30 cellular contexts compared by ENCODE assay signal in the genomic region with DNA sequence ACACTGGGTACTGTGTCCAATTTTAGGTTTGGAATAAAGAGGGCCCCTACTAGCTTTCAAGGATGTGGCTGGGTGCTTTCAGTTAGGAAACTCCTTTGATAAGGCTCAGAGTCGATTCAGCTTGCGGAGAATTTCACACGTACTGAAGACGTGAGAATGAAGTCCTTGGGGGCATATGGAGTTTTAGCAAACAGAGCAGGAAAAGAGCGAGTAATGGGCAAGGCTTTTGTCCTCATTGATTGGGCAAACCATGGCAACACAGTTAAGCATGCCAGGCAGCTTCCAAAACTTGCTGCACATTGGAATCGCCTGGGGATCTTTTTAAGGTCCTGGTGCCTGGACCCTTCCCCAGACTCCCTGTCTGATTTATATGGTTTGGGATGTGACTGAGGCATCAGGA. TPM values are rescaled to one million over a fixed set of nuclear protein-coding genes. Genes with fewer than 3 reads are reported as not detected.
"Had no signal": no experiment of that assay in that cellular context is flagged by ENCODE, and none has a peak within 500 bp of the region (broad histone marks: within the 10 kb centered on the region; RNA-seq: fewer than 3 reads in every experiment).

No MANE protein-coding gene starts in this region.

- DNase-seq: activated CD4-positive, alpha-beta memory T cell treated with anti-CD3 and anti-CD28 coated beads, Interleukin-2, amount 10 ng/mL, durations not matched to agents 7 days and 5 days; activated CD4-positive, alpha-beta T cell treated with anti-CD3 and anti-CD28 coated beads for 36 hours; activated CD4-positive, alpha-beta T cell treated with anti-CD3 and anti-CD28 coated beads, Interleukin-2, amount 50 U/mL, for 1 hour; activated gamma-delta T cell; activated naive CD4-positive, alpha-beta T cell treated with anti-CD3 and anti-CD28 coated beads for 36 hours; activated T-cell treated with anti-CD3 and anti-CD28 coated beads for 4 hours; activated T-cell treated with anti-CD3 and anti-CD28 coated beads, Interleukin-2, amount 50 U/mL, for 48 hours; amygdala; brain microvascular endothelial cell; cerebellar nuclear complex; KG1; NCI-H1092; NCI-H1417; NCI-H1930; NCI-H2107; NCI-H345; NCI-H510A; NCI-H526 treated with DMSO at 0.1 percent for 48 hours; NK-92 treated with Interleukin-12 subunit alpha and Interleukin-12 subunit beta, amount 100 ng/mL, for 24 hours; Peyer's patch; Right ventricle myocardium superior; T-helper 2 cell; T1000 had no signal

- H3K9me3 ChIP-seq: Peyer's patch, SJSA1 had no signal

- H3K27me3 ChIP-seq: brain microvascular endothelial cell, Peyer's patch, SJSA1 had no signal

- H3K27ac ChIP-seq: brain microvascular endothelial cell, Peyer's patch, RWPE1, SJSA1, VCaP had no signal

- H3K27ac Mint-ChIP-seq: activated CD4-positive, alpha-beta memory T cell treated with anti-CD3 and anti-CD28 coated beads, Interleukin-2, amount 10 ng/mL, durations not matched to agents 7 days and 5 days; activated CD4-positive, alpha-beta T cell treated with anti-CD3 and anti-CD28 coated beads for 36 hours; activated naive CD4-positive, alpha-beta T cell treated with anti-CD3 and anti-CD28 coated beads for 36 hours; activated T-helper 17 cell treated with anti-CD3 and anti-CD28 coated beads, Interleukin-2, amount 50 U/mL, for 72 hours had no signal

- H3K9me3 Mint-ChIP-seq: activated CD4-positive, alpha-beta memory T cell treated with anti-CD3 and anti-CD28 coated beads, Interleukin-2, amount 10 ng/mL, durations not matched to agents 7 days and 5 days; activated naive CD4-positive, alpha-beta T cell treated with anti-CD3 and anti-CD28 coated beads for 36 hours had no signal

- H3K27me3 Mint-ChIP-seq: activated CD4-positive, alpha-beta T cell treated with anti-CD3 and anti-CD28 coated beads for 36 hours; activated naive CD8-positive, alpha-beta T cell; activated T-helper 17 cell treated with anti-CD3 and anti-CD28 coated beads, Interleukin-2, amount 50 U/mL, for 72 hours had no signal

- H3K36me3 Mint-ChIP-seq: activated naive CD8-positive, alpha-beta T cell had no signal

- H3K36me3 ChIP-seq: brain microvascular endothelial cell, Peyer's patch, SJSA1 had no signal

- H3K4me3 Mint-ChIP-seq: activated CD4-positive, alpha-beta memory T cell treated with anti-CD3 and anti-CD28 coated beads, Interleukin-2, amount 10 ng/mL, durations not matched to agents 7 days and 5 days; activated CD4-positive, alpha-beta T cell treated with anti-CD3 and anti-CD28 coated beads for 36 hours; activated naive CD4-positive, alpha-beta T cell treated with anti-CD3 and anti-CD28 coated beads for 36 hours; activated T-helper 17 cell treated with anti-CD3 and anti-CD28 coated beads, Interleukin-2, amount 50 U/mL, for 72 hours had no signal

- H3K4me1 ChIP-seq: Peyer's patch, SJSA1 had no signal

- H3K4me3 ChIP-seq: Peyer's patch, SJSA1 had no signal

- ATAC-seq: activated CD4-positive, alpha-beta T cell treated with anti-CD3 and anti-CD28 coated beads for 36 hours; activated T-helper 17 cell treated with anti-CD3 and anti-CD28 coated beads, Interleukin-2, amount 50 U/mL, for 72 hours; SK-N-SH treated with all-trans-retinoic acid at 6 μM for 48 hours had no signal

RNA-seq across cellular contexts. Expression of gene ISM1, which starts 29.2 kb away (rescaled TPM):
- total RNA-seq: activated CD4-positive, alpha-beta memory T cell treated with anti-CD3 and anti-CD28 coated beads, Interleukin-2, amount 10 ng/mL, durations not matched to agents 7 days and 5 days; M059J; SJSA1 had no signal
